In the genomic region with DNA sequence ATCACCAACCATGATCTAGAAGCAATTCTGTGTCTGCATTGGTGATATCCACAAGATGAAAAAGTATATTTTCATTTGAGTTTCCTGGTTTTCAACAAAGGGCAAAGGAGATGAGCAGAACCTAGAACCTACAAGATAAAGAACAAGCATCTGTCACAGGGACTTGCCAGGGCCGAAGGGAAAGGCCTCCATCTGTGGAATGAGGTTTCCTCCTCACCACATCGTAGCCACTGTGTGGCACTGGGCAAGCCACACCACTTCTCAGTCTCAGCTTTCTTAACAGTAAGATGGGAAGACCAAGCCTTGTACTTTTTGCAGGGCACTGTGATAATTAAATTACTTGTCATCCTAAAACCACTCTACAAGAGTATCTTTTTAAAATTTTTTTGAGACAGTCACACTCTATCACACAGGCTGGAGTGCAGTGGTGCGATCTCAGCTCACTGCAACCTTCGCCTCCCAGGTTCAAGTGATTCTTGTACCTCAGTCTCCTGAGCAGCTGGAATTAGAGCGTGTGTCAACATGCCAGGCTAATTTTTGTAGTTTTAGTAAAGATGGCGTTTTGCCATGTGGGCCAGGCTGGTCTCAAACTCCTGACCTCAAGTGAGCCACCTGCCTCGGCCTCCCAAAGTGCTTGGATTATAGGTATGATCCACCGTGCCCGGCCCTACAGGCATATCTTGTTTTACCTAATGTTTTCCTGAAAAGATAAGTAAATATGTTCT, we compare ENCODE assay signal across 21 cellular contexts.
"Had no signal": no experiment of that assay in that cellular context is flagged by ENCODE, and none has a peak within 500 bp of the region (broad histone marks: within the 10 kb centered on the region; RNA-seq: fewer than 3 reads in every experiment).

No MANE protein-coding gene starts in this region.

- H3K36me3 Mint-ChIP-seq: naive thymus-derived CD8-positive, alpha-beta T cell; stimulated activated effector memory CD8-positive, alpha-beta T cell treated with anti-CD3 and anti-CD28 coated beads, Interleukin-12 subunit alpha, Interleukin-12 subunit beta, amount 100 ng/mL, for 72 hours had no signal

- H3K27me3 ChIP-seq: colonic mucosa, foreskin keratinocyte, hepatocyte, neutrophil, right lobe of liver, testis, transverse colon had no signal

- H3K36me3 ChIP-seq: colonic mucosa, left ventricle myocardium inferior, neutrophil, right lobe of liver, transverse colon had no signal

- H3K27ac Mint-ChIP-seq: naive thymus-derived CD8-positive, alpha-beta T cell; stimulated activated effector memory CD8-positive, alpha-beta T cell treated with anti-CD3 and anti-CD28 coated beads, Interleukin-12 subunit alpha, Interleukin-12 subunit beta, amount 100 ng/mL, for 72 hours; stimulated activated naive CD8-positive, alpha-beta T cell treated with anti-CD3 and anti-CD28 coated beads, Interleukin-15, Interleukin-2, amounts not matched to agents 100 ng/mL and 50 ng/mL, for 24 hours had no signal

- H3K4me2 ChIP-seq: hepatocyte had no signal

- DNase-seq: colonic mucosa; dermis blood vessel endothelial cell; erythroblast; head of caudate nucleus; kidney; left cardiac atrium; left ventricle myocardium inferior; naive thymus-derived CD8-positive, alpha-beta T cell; psoas muscle; retina; right lobe of liver; stimulated activated CD4-positive, alpha-beta T cell treated with anti-CD3 and anti-CD28 coated beads, Interleukin-4, amount 100 ng/mL, for 1 hour; stimulated activated CD8-positive, alpha-beta memory T cell treated with anti-CD3 and anti-CD28 coated beads, Interleukin-4, amount 100 ng/mL, for 48 hours; testis; transverse colon had no signal

- H3K27ac ChIP-seq: colonic mucosa, foreskin keratinocyte, hepatocyte, left ventricle myocardium inferior, neutrophil, psoas muscle, right lobe of liver, testis, transverse colon had no signal

- H2AFZ ChIP-seq: hepatocyte had no signal

- FAIRE-seq: kidney had no signal

- H3K9me3 ChIP-seq: colonic mucosa, left ventricle myocardium inferior, neutrophil, psoas muscle, right lobe of liver, testis, transverse colon had no signal

- H3K4me3 ChIP-seq: colonic mucosa, hepatocyte, left ventricle myocardium inferior, lung, psoas muscle, right lobe of liver, testis, transverse colon had no signal

- H3K4me1 ChIP-seq: colonic mucosa, right lobe of liver, testis had no signal

- H3K4me1 Mint-ChIP-seq: naive thymus-derived CD8-positive, alpha-beta T cell; stimulated activated effector memory CD8-positive, alpha-beta T cell treated with anti-CD3 and anti-CD28 coated beads, Interleukin-12 subunit alpha, Interleukin-12 subunit beta, amount 100 ng/mL, for 72 hours had no signal

- H3K9me3 Mint-ChIP-seq: naive thymus-derived CD8-positive, alpha-beta T cell; stimulated activated effector memory CD8-positive, alpha-beta T cell treated with anti-CD3 and anti-CD28 coated beads, Interleukin-12 subunit alpha, Interleukin-12 subunit beta, amount 100 ng/mL, for 72 hours; stimulated activated naive CD8-positive, alpha-beta T cell treated with anti-CD3 and anti-CD28 coated beads, Interleukin-15, Interleukin-2, amounts not matched to agents 100 ng/mL and 50 ng/mL, for 24 hours had no signal

- H3K4me3 Mint-ChIP-seq: naive thymus-derived CD8-positive, alpha-beta T cell; stimulated activated effector memory CD8-positive, alpha-beta T cell treated with anti-CD3 and anti-CD28 coated beads, Interleukin-12 subunit alpha, Interleukin-12 subunit beta, amount 100 ng/mL, for 72 hours; stimulated activated naive CD8-positive, alpha-beta T cell treated with anti-CD3 and anti-CD28 coated beads, Interleukin-15, Interleukin-2, amounts not matched to agents 100 ng/mL and 50 ng/mL, for 24 hours had no signal

- ATAC-seq: naive thymus-derived CD8-positive, alpha-beta T cell; psoas muscle; right lobe of liver; stimulated activated effector memory CD8-positive, alpha-beta T cell treated with anti-CD3 and anti-CD28 coated beads, Interleukin-12 subunit alpha, Interleukin-12 subunit beta, amount 100 ng/mL, for 72 hours had no signal
